Comparison of ENCODE assay signal across 1 cellular context in genomic region chr19:58400916-58401824, GRCh38.
TF ChIP-seq lines count a peak whose summit lies in the region.

No MANE protein-coding gene starts in this region.

TF ChIP-seq in HepG2, 621 proteins besides CTCF, POLR2A, EP300 and RAD21 (continued from another document and continues in another):
- TF ChIP-seq HES4 (CRISPR knock-in tag; IDR thresholded peaks at IDR 0.05; ENCODE audit: borderline replicate concordance) (no peak), POLR2G (IDR thresholded peaks at IDR 0.05; ENCODE audit: low read depth, low read length) (peak; percentile 80), HNRNPH1 (optimal IDR thresholded peaks at IDR 0.05; ENCODE audit: low read depth, low read length) (no peak), HMGXB3 (CRISPR knock-in tag; IDR thresholded peaks at IDR 0.05; ENCODE audit: borderline replicate concordance) (peak; percentile 91), CBX1 (IDR thresholded peaks at IDR 0.05; ENCODE audit: low read depth) (no peak), IRF1 (CRISPR knock-in tag; IDR thresholded peaks at IDR 0.05; ENCODE audit: low read depth) (no peak), TAF1 (CRISPR knock-in tag; IDR thresholded peaks at IDR 0.05) (peak; percentile 89), ZNF318 (CRISPR knock-in tag; IDR thresholded peaks at IDR 0.05) (no peak), ZNF672 (CRISPR knock-in tag; IDR thresholded peaks at IDR 0.05) (no peak), NRL (CRISPR knock-in tag; IDR thresholded peaks at IDR 0.05; ENCODE audit: borderline replicate concordance) (peak; percentile 85), ZNF282 (IDR thresholded peaks at IDR 0.05; ENCODE audit: partially characterized antibody) (no peak), MATR3 (CRISPR knock-in tag; IDR thresholded peaks at IDR 0.05) (no peak), ZKSCAN1 (IDR thresholded peaks at IDR 0.05; ENCODE audit: low read length) (no peak), IRF2 (CRISPR knock-in tag; IDR thresholded peaks at IDR 0.05) (peak; percentile 37; the same call in 1 of the 2 replicates), ZHX1 (CRISPR knock-in tag; IDR thresholded peaks at IDR 0.05; ENCODE audit: low read depth) (peak; percentile 82; the same call in 1 of the 2 replicates), ZNF614 (CRISPR knock-in tag; IDR thresholded peaks at IDR 0.05; ENCODE audit: borderline replicate concordance) (no peak; the same call in 1 of the 2 replicates), MXD4 (CRISPR knock-in tag; IDR thresholded peaks at IDR 0.05) (0 out of 2 replicates have a peak, but pooled peaks have one; percentile 40), BRF2 (CRISPR knock-in tag; IDR thresholded peaks at IDR 0.05) (0 out of 2 replicates have a peak, but pooled peaks have one; percentile 41), PBX2 (CRISPR knock-in tag; IDR thresholded peaks at IDR 0.05) (no peak), HMGA1 (CRISPR knock-in tag; conservative IDR thresholded peaks at IDR 0.05) (no peak), ZNF792 (CRISPR knock-in tag; IDR thresholded peaks at IDR 0.05) (no peak), MIXL1 (CRISPR knock-in tag; IDR thresholded peaks at IDR 0.05) (0 out of 2 replicates have a peak, but pooled peaks have one; percentile 48), TFE3 (CRISPR knock-in tag; IDR thresholded peaks at IDR 0.05) (no peak; the same call in 1 of the 2 replicates), HIC2 (CRISPR knock-in tag; IDR thresholded peaks at IDR 0.05; ENCODE audit: low read depth) (no peak), KLF12 (CRISPR knock-in tag; IDR thresholded peaks at IDR 0.05; ENCODE audit: borderline replicate concordance) (peak; percentile 54; the same call in 1 of the 2 replicates), ZNF256 (CRISPR knock-in tag; conservative IDR thresholded peaks at IDR 0.05) (no peak), FOXO4 (CRISPR knock-in tag; conservative IDR thresholded peaks at IDR 0.05) (no peak), PTBP1 (IDR thresholded peaks at IDR 0.05; ENCODE audit: low read depth, low read length, poor library complexity, severe bottlenecking) (no peak), GATAD1 (CRISPR knock-in tag; IDR thresholded peaks at IDR 0.05) (peak; percentile 78), ZNF674 (CRISPR knock-in tag; IDR thresholded peaks at IDR 0.05; ENCODE audit: low read depth) (no peak), ZNF543 (CRISPR knock-in tag; IDR thresholded peaks at IDR 0.05) (no peak), MZF1 (CRISPR knock-in tag; IDR thresholded peaks at IDR 0.05; ENCODE audit: borderline replicate concordance) (no peak), HDAC1 (CRISPR knock-in tag; IDR thresholded peaks at IDR 0.05) (peak; percentile 93), HOXA7 (CRISPR knock-in tag; IDR thresholded peaks at IDR 0.05) (no peak)
